In genomic region chr3:38210141-38210757, GRCh38 we compare ENCODE assay signal across 13 cellular contexts.
A peak's percentile ranks its signal among the peaks of the same experiment; 100 is the strongest.
DNase-seq lines count a peak whose midpoint lies in the region; ATAC-seq lines count a peak whose summit lies in the region.
"Had no signal": no experiment of that assay in that cellular context is flagged by ENCODE, and none has a peak within 500 bp of the region (broad histone marks: within the 10 kb centered on the region; RNA-seq: fewer than 3 reads in every experiment).

No MANE protein-coding gene starts in this region.

- DNase-seq in DMS53 treated with DMSO at 0.1 percent for 48 hours (lab: John Stamatoyannopoulos, UW; ENCODE audit: unreplicated experiment) = peak; percentile 1
- DNase-seq in DMS53 (lab: John Stamatoyannopoulos, UW) = no peak
- DNase-seq in memory B cell (ENCODE audit: low spot score in 2 of 2) = no peak
- no peak for DNase-seq in NCI-H2029 (lab: John Stamatoyannopoulos, UW)
- no peak for DNase-seq in NCI-H774 (lab: John Stamatoyannopoulos, UW)
- DNase-seq in activated CD4-positive, alpha-beta T cell treated with anti-CD3 and anti-CD28 coated beads, Interleukin-2, amount 50 U/mL, for 4 hours = no peak
- DNase-seq: dorsolateral prefrontal cortex; SK-N-SH; stimulated activated CD4-positive, alpha-beta T cell treated with anti-CD3 and anti-CD28 coated beads, Interleukin-4, amount 100 ng/mL, for 24 hours; transverse colon had no signal

- H3K4me1 Mint-ChIP-seq in memory B cell = peaks cover 21% of the 10 kb centered on the region
- H3K4me1 Mint-ChIP-seq: neural crest cell had no signal

- peaks cover 17% of the 10 kb centered on the region for H3K36me3 Mint-ChIP-seq in memory B cell

- no peaks in the 10 kb centered on the region for H3K27me3 Mint-ChIP-seq in memory B cell

- H3K9me3 Mint-ChIP-seq in memory B cell = no peaks in the 10 kb centered on the region
- H3K9me3 Mint-ChIP-seq: neural crest cell had no signal

- no peak overlapping the region for H3K4me3 Mint-ChIP-seq in memory B cell
- H3K4me3 Mint-ChIP-seq: neural crest cell had no signal

- peak overlapping the region; percentile 11 for H3K27ac Mint-ChIP-seq in memory B cell

- ATAC-seq in GM21423 (IDR thresholded peaks at IDR 0.05; ENCODE audit: unreplicated experiment) = peak; percentile 79
- peak; percentile 67 for ATAC-seq in HG03135 (IDR thresholded peaks at IDR 0.05; ENCODE audit: unreplicated experiment)
- ATAC-seq in memory B cell (ENCODE audit: low read depth) = peak; percentile 72
